ENCODE assay signal across 24 cellular contexts in the genomic region with DNA sequence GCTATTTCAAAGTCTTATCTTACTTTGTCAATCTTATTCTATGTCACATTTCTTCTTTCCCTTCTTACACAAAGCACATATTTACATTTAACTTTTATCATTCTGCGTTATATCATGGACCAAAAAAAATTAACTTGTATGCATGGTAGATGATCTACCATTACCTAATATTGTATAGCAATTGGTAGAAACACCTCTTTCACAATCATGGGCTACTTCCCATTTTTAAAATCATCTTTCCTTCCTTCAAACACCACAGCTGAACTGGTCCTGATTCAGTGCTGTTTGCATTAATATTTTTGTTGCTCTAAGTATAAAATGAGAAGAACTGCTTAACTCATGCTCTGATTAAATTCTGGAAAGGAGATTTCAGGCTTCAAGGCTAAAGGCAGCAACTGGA.
A peak's percentile ranks its signal among the peaks of the same experiment; 100 is the strongest.
DNase-seq lines count a peak whose midpoint lies in the region; ATAC-seq and TF ChIP-seq lines count a peak whose summit lies in the region.
"Had no signal": no experiment of that assay in that cellular context is flagged by ENCODE, and none has a peak within 500 bp of the region (broad histone marks: within the 10 kb centered on the region; RNA-seq: fewer than 3 reads in every experiment).

No MANE protein-coding gene starts in this region.

- no peaks in the 10 kb centered on the region for H3K79me2 ChIP-seq in osteoblast (ENCODE audit: insufficient read depth, low read length)

- no peak overlapping the region for H3K27ac Mint-ChIP-seq in stimulated activated effector memory CD8-positive, alpha-beta T cell treated with anti-CD3 and anti-CD28 coated beads, Interleukin-12 subunit alpha, Interleukin-12 subunit beta, amount 100 ng/mL, for 72 hours
- H3K27ac Mint-ChIP-seq: CD8-positive, alpha-beta T cell; IgD-negative memory B cell; T-helper 1 cell treated with Interleukin-12 subunit alpha and Interleukin-12 subunit beta and Interleukin-4 antibody, amounts not matched to agents 30 μg/mL and 1 μg/mL, for 36 hours had no signal

- no peaks in the 10 kb centered on the region for H3K36me3 Mint-ChIP-seq in stimulated activated effector memory CD8-positive, alpha-beta T cell treated with anti-CD3 and anti-CD28 coated beads, Interleukin-12 subunit alpha, Interleukin-12 subunit beta, amount 100 ng/mL, for 72 hours
- H3K36me3 Mint-ChIP-seq: CD8-positive, alpha-beta T cell; IgD-negative memory B cell had no signal

- no peaks in the 10 kb centered on the region for H4K20me1 ChIP-seq in BLaER1 treated with 17β-estradiol and CSF1 and Interleukin-3, amounts not matched to agents 10 nM and 100 nM
- no peaks in the 10 kb centered on the region for H4K20me1 ChIP-seq in osteoblast (ENCODE audit: insufficient read depth, low read length)

- no peak overlapping the region for H2AFZ ChIP-seq in osteoblast (ENCODE audit: low read length)
- H2AFZ ChIP-seq: PC-9 had no signal

- no peaks in the 10 kb centered on the region for H3K4me1 Mint-ChIP-seq in stimulated activated effector memory CD8-positive, alpha-beta T cell treated with anti-CD3 and anti-CD28 coated beads, Interleukin-12 subunit alpha, Interleukin-12 subunit beta, amount 100 ng/mL, for 72 hours
- H3K4me1 Mint-ChIP-seq: IgD-negative memory B cell had no signal

- TF ChIP-seq CTCF in osteoblast (IDR thresholded peaks at IDR 0.05; ENCODE audit: extremely low read depth, low read depth, low read length), result no peak

- DNase-seq in MV-4-11 (lab: John Stamatoyannopoulos, UW) (peak; percentile 35), SKM-1 treated with dmso at 0.1 percent for 144 hours (lab: John Stamatoyannopoulos, UW; ENCODE audit: unreplicated experiment) (peak; percentile 64), osteoblast (ENCODE audit: insufficient read length, low spot score, missing footprints) (peak; percentile 18)
- DNase-seq in stimulated activated effector memory CD8-positive, alpha-beta T cell treated with anti-CD3 and anti-CD28 coated beads, Interleukin-12 subunit alpha, Interleukin-12 subunit beta, amount 100 ng/mL, for 72 hours (ENCODE audit: low spot score in 2 of 2), result no peak
- DNase-seq in stimulated activated CD4-positive, alpha-beta T cell treated with anti-CD3 and anti-CD28 coated beads, Interleukin-15, amount 100 ng/mL, for 24 hours, result no peak
- no peak for DNase-seq in activated CD4-positive, alpha-beta T cell treated with anti-CD3 and anti-CD28 coated beads for 1 hour
- DNase-seq: Caco-2; CD8-positive, alpha-beta T cell; NCI-H1048; NCI-H1417; NCI-H1694; NCI-H2029 treated with DMSO at 0.1 percent for 48 hours; NCI-H2227 treated with DMSO at 0.1 percent for 48 hours; NCI-H526 treated with DMSO at 0.1 percent for 48 hours; PC-9; SW 1271 had no signal

- H3K4me2 ChIP-seq in BLaER1 treated with 17β-estradiol and CSF1 and Interleukin-3, amounts not matched to agents 10 nM and 100 nM, result peak overlapping the region in 10 of 11 experiments; percentile 0 to 66 (median 48); a peak in 14 of 22 replicates
- no peak overlapping the region for H3K4me2 ChIP-seq in osteoblast (ENCODE audit: insufficient read depth, low read length)
- H3K4me2 ChIP-seq: A549, KMS-11, PC-9 had no signal

- H3K9me3 ChIP-seq in BLaER1 treated with 17β-estradiol and CSF1 and Interleukin-3, amounts not matched to agents 10 nM and 100 nM (replicated peaks in 1 of 11), result no peaks in the 10 kb centered on the region
- no peaks in the 10 kb centered on the region for H3K9me3 ChIP-seq in osteoblast (ENCODE audit: low read depth, low read length)
- H3K9me3 ChIP-seq: A549, Caco-2 had no signal

- H3K4me3 Mint-ChIP-seq in stimulated activated effector memory CD8-positive, alpha-beta T cell treated with anti-CD3 and anti-CD28 coated beads, Interleukin-12 subunit alpha, Interleukin-12 subunit beta, amount 100 ng/mL, for 72 hours, result no peak overlapping the region
- H3K4me3 Mint-ChIP-seq: CD8-positive, alpha-beta T cell; IgD-negative memory B cell; T-helper 1 cell treated with Interleukin-12 subunit alpha and Interleukin-12 subunit beta and Interleukin-4 antibody, amounts not matched to agents 30 μg/mL and 1 μg/mL, for 36 hours had no signal

- H3K4me1 ChIP-seq in BLaER1 treated with 17β-estradiol and CSF1 and Interleukin-3, amounts not matched to agents 10 nM and 100 nM, result peaks cover 0 to 23% (median 15%) of the 10 kb centered on the region in 10 experiments; a peak in 15 of 20 replicates
- H3K4me1 ChIP-seq in osteoblast (ENCODE audit: insufficient read depth, low read length), result no peaks in the 10 kb centered on the region
- H3K4me1 ChIP-seq: A549 had no signal

- H3K9me3 Mint-ChIP-seq in stimulated activated effector memory CD8-positive, alpha-beta T cell treated with anti-CD3 and anti-CD28 coated beads, Interleukin-12 subunit alpha, Interleukin-12 subunit beta, amount 100 ng/mL, for 72 hours, result peaks cover 4% of the 10 kb centered on the region

- no peaks in the 10 kb centered on the region for H3K36me3 ChIP-seq in BLaER1 treated with 17β-estradiol and CSF1 and Interleukin-3, amounts not matched to agents 10 nM and 100 nM
- H3K36me3 ChIP-seq in osteoblast (ENCODE audit: insufficient read depth, low read length), result no peaks in the 10 kb centered on the region

- H3K4me3 ChIP-seq in BLaER1 treated with 17β-estradiol and CSF1 and Interleukin-3, amounts not matched to agents 10 nM and 100 nM, result no peak overlapping the region
- H3K4me3 ChIP-seq in osteoblast (ENCODE audit: insufficient read depth, low read length), result no peak overlapping the region
- H3K4me3 ChIP-seq: A549, PC-9 had no signal

- H3K9ac ChIP-seq in BLaER1 treated with 17β-estradiol and CSF1 and Interleukin-3, amounts not matched to agents 10 nM and 100 nM, result peak overlapping the region in 2 of 11 experiments; percentile 10 to 27; a peak in 4 of 22 replicates
- H3K9ac ChIP-seq: KMS-11 had no signal

- H3K27me3 ChIP-seq in BLaER1 treated with 17β-estradiol and CSF1 and Interleukin-3, amounts not matched to agents 10 nM and 100 nM, result no peaks in the 10 kb centered on the region
- no peaks in the 10 kb centered on the region for H3K27me3 ChIP-seq in osteoblast (ENCODE audit: insufficient read depth, low read length)

- H3K27ac ChIP-seq in BLaER1 treated with 17β-estradiol and CSF1 and Interleukin-3, amounts not matched to agents 10 nM and 100 nM, result peak overlapping the region in 8 of 11 experiments; percentile 4 to 68 (median 62); a peak in 15 of 22 replicates
- H3K27ac ChIP-seq in osteoblast (ENCODE audit: low read depth, low read length), result no peak overlapping the region
- H3K27ac ChIP-seq: A549, C4-2B, KMS-11, PC-9 had no signal

- no peak for ATAC-seq in stimulated activated effector memory CD8-positive, alpha-beta T cell treated with anti-CD3 and anti-CD28 coated beads, Interleukin-12 subunit alpha, Interleukin-12 subunit beta, amount 100 ng/mL, for 72 hours
- ATAC-seq: A549; CD8-positive, alpha-beta T cell; HCT116; Right ventricle myocardium inferior had no signal

Comparison
In these comparisons a context has a peak if more than half of its experiments do, and no peak if none do; other contexts are left out.
1. DNase-seq: peak in MV-4-11 (single experiment), SKM-1 treated with dmso at 0.1 percent for 144 hours (single experiment) and osteoblast (single experiment); none in stimulated activated effector memory CD8-positive, alpha-beta T cell treated with anti-CD3 and anti-CD28 coated beads, Interleukin-12 subunit alpha, Interleukin-12 subunit beta, amount 100 ng/mL, for 72 hours (0 of 2), stimulated activated CD4-positive, alpha-beta T cell treated with anti-CD3 and anti-CD28 coated beads, Interleukin-15, amount 100 ng/mL, for 24 hours (single experiment) and activated CD4-positive, alpha-beta T cell treated with anti-CD3 and anti-CD28 coated beads for 1 hour (single experiment).